In the genomic region with DNA sequence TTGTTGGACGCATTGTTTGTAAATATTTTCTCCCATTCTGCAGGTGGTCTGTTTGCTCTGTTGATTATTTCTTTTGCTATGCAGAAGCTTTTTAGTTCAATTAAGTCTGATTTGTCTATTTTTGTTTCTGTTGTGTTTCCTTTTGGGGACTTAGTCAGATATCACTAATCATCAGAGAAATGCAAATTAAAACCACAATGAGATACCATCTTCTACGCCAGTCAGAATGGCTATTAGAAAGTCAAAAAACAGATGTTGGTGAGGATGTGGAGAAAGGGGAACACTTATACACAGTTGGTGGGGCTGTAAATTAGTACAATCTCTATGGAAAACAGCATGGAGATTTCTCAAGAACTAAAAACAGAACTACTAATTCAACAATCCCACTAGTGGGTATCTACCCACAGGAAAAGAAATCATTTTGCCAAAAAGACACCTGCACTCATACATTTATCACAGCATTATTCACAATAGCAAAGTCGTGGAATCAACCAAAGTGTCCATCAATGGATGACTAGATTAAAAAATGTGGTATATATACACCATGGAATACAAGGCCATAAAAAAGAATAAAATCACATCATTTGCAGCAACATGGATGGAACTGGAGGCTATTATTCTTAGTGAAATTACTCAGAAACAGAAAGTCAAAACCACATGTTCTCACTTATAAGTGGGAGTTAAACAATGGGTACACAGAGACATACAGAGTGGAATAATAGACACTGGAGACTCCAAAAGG, we compare ENCODE assay signal across 12 cellular contexts. TPM values are rescaled to one million over a fixed set of nuclear protein-coding genes. Genes with fewer than 3 reads are reported as not detected.
DNase-seq lines count a peak whose midpoint lies in the region; ATAC-seq, FAIRE-seq and TF ChIP-seq lines count a peak whose summit lies in the region.
"Had no signal": no experiment of that assay in that cellular context is flagged by ENCODE, and none has a peak within 500 bp of the region (broad histone marks: within the 10 kb centered on the region; RNA-seq: fewer than 3 reads in every experiment).

No MANE protein-coding gene starts in this region.

- H3K9me3 ChIP-seq in OCI-LY7 (ENCODE audit: low read length), result no peaks in the 10 kb centered on the region
- no peaks in the 10 kb centered on the region for H3K9me3 ChIP-seq in stomach

- H3K9me2 ChIP-seq in OCI-LY7 (ENCODE audit: insufficient read depth, low read length), result no peaks in the 10 kb centered on the region

- FAIRE-seq in D721Med (lab: Jason Lieb, UNC), result no peak

- intact Hi-C loops in OCI-LY7 (cut with micrococcal nuclease; ENCODE audit: unreplicated experiment) (no loop called here), stomach (cut with DNase I; ENCODE audit: low total_unique reads) (no loop called here)

- H3K27me3 ChIP-seq in stomach, result no peaks in the 10 kb centered on the region

- 0 out of 2 replicates have a peak, but pooled peaks cover under 1% of the 10 kb centered on the region for H3K79me2 ChIP-seq in OCI-LY7 (ENCODE audit: insufficient read depth, low read depth, low read length)

- 68 to 86% (median 78%) methylated on average over 3 of the region's 3 CpGs for WGBS in stomach, 5 donors

- H3K4me2 ChIP-seq in OCI-LY7 (ENCODE audit: low read length), result peak overlapping the region; percentile 28

- no TSS peak for BruUV-seq in OCI-LY7 (replicated peaks; lab: Mats Ljungman, UMichigan)

- no peak for TF ChIP-seq EP300 in stomach (IDR thresholded peaks at IDR 0.05)

- POLR2A ChIA-PET in OCI-LY7 (lab: Charles Lee), result interaction anchor here (0.6 to 1.2 kb wide), 4 partner anchors 10 to 228 kb away, joined by 3 to 7 read pairs (median 4); no protein-coding TSS in a partner anchor

- peaks cover 58% of the 10 kb centered on the region for H3K36me3 ChIP-seq in OCI-LY7 (ENCODE audit: insufficient read depth, low read length)
- H3K36me3 ChIP-seq in stomach, result peaks cover 0 to 38% (median 25%) of the 10 kb centered on the region in 4 donors

- DNase-seq in EL, result peak; percentile 22
- DNase-seq in OCI-LY7 (ENCODE audit: low spot score), result no peak
- DNase-seq in D721Med (ENCODE audit: insufficient read length, low spot score), result no peak
- no peak for DNase-seq in stomach
- no peak for DNase-seq in DMS 273 (lab: John Stamatoyannopoulos, UW; ENCODE audit: unreplicated experiment)
- DNase-seq in midbrain (lab: John Stamatoyannopoulos, UW), result no peak
- DNase-seq: activated CD4-positive, alpha-beta T cell treated with anti-CD3 and anti-CD28 coated beads for 1 hour; DMS153; NCI-H69; nephron progenitor cell had no signal

- no peak overlapping the region for H3K27ac ChIP-seq in OCI-LY7 (ENCODE audit: low read depth, low read length, poor library complexity, severe bottlenecking)
- H3K27ac ChIP-seq in stomach, result no peak overlapping the region

- H4K20me1 ChIP-seq in OCI-LY7 (ENCODE audit: insufficient read depth, low read length), result 0 out of 2 replicates have a peak, but pooled peaks cover 4% of the 10 kb centered on the region

- no peak overlapping the region for H2AFZ ChIP-seq in OCI-LY7 (ENCODE audit: low read length)

- TF ChIP-seq CTCF in OCI-LY7 (conservative IDR thresholded peaks at IDR 0.05; ENCODE audit: low read length) (no peak), D721Med (IDR thresholded peaks at IDR 0.05; ENCODE audit: insufficient read depth, missing control alignments) (no peak), stomach (IDR thresholded peaks at IDR 0.05) (no peak)

- H3K4me3 ChIP-seq in OCI-LY7 (ENCODE audit: low read depth, low read length, poor library complexity, severe bottlenecking) (no peak overlapping the region), stomach (no peak overlapping the region)

- ATAC-seq in GM19328 (IDR thresholded peaks at IDR 0.05; ENCODE audit: unreplicated experiment) (peak; percentile 66), HG02981 (IDR thresholded peaks at IDR 0.05; ENCODE audit: unreplicated experiment) (peak; percentile 73)

- TF ChIP-seq POLR2A in stomach (IDR thresholded peaks at IDR 0.05), result no peak

- H3K4me1 ChIP-seq in OCI-LY7 (ENCODE audit: insufficient read depth, low read length, poor library complexity, severe bottlenecking) (peaks cover 13% of the 10 kb centered on the region), stomach (peaks cover 0 to 8% (median under 1%) of the 10 kb centered on the region in 4 donors)

- CTCF ChIA-PET in OCI-LY7 (lab: Charles Lee; ENCODE audit: unreplicated experiment), result no interaction called here

RNA-seq across cellular contexts. Expression of gene COQ2, which starts 8.1 kb away (rescaled TPM):
- total RNA-seq in OCI-LY7 (2014; rRNA removed; shearing (Covaris generic)), result 12.1 and 12.8 TPM in 2 replicates
- total RNA-seq in OCI-LY7 (2022), result 14.4 and 17.9 TPM in 2 replicates
- total RNA-seq in stomach, result 10 to 100 TPM in 1 of 5 donors, 1 to 10 TPM in 4; 1.8 to 10.1 (median 9.1) TPM
- polyA plus RNA-seq in stomach, result 1 to 10 TPM; 2.9 to 7.1 (median 5.1) TPM

RNA-seq across cellular contexts. Expression of gene HPSE, which starts 58.2 kb away (rescaled TPM):
- total RNA-seq in OCI-LY7 (2014; rRNA removed; shearing (Covaris generic)), result 1.8 and 3.1 TPM in 2 replicates
- total RNA-seq in OCI-LY7 (2022) (2.4 and 3.0 TPM in 2 replicates), stomach (1 to 10 TPM in 2 of 5 donors, under 1 TPM in 2, not detected in 1; under 0.01 to 4.9 (median 0.92) TPM)
- polyA plus RNA-seq in stomach, result 1 to 10 TPM in 2 of 3 donors, under 1 TPM in 1; 0.61 to 1.9 (median 1.2) TPM
